ENCODE assay signal across 1 cellular context in the genomic region with DNA sequence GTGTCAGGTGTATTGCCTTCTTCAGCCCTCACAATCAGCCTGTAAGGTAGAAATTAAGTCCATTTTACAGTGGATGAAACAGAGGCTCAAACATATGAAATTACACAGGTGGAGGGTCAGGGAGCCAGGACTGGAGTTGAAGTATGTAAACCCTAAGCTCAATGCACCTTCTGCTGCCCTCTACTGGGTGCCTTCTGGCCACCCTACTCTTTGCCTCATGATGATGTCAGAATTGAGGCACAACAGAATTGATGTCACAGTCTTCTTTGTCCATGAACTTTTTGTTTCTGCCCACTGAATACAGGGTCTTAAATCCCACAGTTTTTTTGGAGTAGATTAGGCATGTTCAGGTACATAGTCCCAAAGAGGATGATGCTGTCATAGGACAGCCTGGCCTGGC.
TF ChIP-seq lines count a peak whose summit lies in the region.

No MANE protein-coding gene starts in this region.

TF ChIP-seq in endothelial cell of umbilical vein, 7 proteins besides CTCF, POLR2A, EP300 and RAD21:
- TF ChIP-seq POLR2AphosphoS5 (IDR thresholded peaks at IDR 0.05; ENCODE audit: insufficient read depth, low read depth, low read length) = no peak
- no peak for TF ChIP-seq GATA2 (IDR thresholded peaks at IDR 0.05; ENCODE audit: insufficient read depth, insufficient read length, low read depth, low read length)
- TF ChIP-seq, protein P1, sequence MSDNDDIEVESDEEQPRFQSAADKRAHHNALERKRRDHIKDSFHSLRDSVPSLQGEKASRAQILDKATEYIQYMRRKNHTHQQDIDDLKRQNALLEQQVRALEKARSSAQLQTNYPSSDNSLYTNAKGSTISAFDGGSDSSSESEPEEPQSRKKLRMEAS (IDR thresholded peaks at IDR 0.05; ENCODE audit: insufficient read depth, insufficient read length) = no peak
- no peak for TF ChIP-seq JUN (IDR thresholded peaks at IDR 0.05; ENCODE audit: borderline replicate concordance, insufficient read depth, insufficient read length, low read depth)
- no peak for TF ChIP-seq EZH2 (IDR thresholded peaks at IDR 0.05; ENCODE audit: borderline replicate concordance, low read depth, low read length, severe bottlenecking)
- TF ChIP-seq FOS (IDR thresholded peaks at IDR 0.05; ENCODE audit: borderline replicate concordance, insufficient read depth, low read length) = no peak
- no peak for TF ChIP-seq MYC (IDR thresholded peaks at IDR 0.05; ENCODE audit: low read depth, low read length)
